Comparison of ENCODE assay signal across 16 cellular contexts in the genomic region with DNA sequence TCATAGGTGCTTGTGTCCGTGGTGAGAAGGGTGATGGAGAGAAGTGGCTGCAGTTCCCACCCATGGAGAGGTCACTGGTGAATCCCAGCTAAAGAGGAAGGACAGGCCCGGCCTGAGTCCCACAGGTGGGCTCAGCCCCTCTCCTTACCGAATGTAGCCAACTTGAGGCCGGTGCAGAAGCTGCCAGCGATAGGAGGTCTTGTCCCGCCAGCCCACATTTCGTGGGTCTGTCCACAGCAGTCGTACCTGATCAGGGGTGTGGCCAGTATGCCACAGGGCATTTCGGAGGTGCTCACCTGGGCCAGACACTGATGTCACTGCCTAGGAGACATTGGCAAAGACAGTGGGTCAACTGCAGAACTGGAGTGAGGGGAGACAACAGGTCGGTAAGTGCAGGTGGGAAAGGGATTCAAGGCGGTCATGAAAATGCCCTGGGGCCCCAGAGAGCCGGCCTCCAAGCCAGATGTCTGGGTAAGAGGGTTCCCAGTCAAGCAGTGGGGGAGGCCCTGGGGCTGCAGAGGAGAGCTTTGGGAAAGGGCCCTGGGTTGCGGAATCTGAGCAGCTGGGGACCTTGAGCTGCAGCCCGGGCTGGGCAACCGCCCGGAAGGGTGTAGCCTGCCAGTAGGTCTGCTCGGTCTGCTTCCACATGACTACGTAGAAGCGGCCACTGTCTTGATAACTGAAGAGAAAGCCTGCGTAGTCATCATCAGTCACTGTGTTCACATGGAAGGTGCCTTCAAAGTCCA. TPM values are rescaled to one million over a fixed set of nuclear protein-coding genes. Genes with fewer than 3 reads are reported as not detected.
DNase-seq lines count a peak whose midpoint lies in the region; ATAC-seq, FAIRE-seq and TF ChIP-seq lines count a peak whose summit lies in the region.
"Had no signal": no experiment of that assay in that cellular context is flagged by ENCODE, and none has a peak within 500 bp of the region (broad histone marks: within the 10 kb centered on the region; RNA-seq: fewer than 3 reads in every experiment).

No MANE protein-coding gene starts in this region.

- H3K27ac ChIP-seq in astrocyte (ENCODE audit: low read depth, low read length) (no peak overlapping the region), iPS-18a (ENCODE audit: low read length) (peak overlapping the region; percentile 88), psoas muscle (peak overlapping the region; percentile 71)
- H3K27ac ChIP-seq: C4-2B had no signal

- ATAC-seq in psoas muscle (peak; percentile 63 to 76 (median 71)), SK-N-SH treated with all-trans-retinoic acid at 6 μM for 48 hours (no peak)
- ATAC-seq: GM12878 had no signal

- peak overlapping the region; percentile 87 for H3K27ac Mint-ChIP-seq in astrocyte (ENCODE audit: unreplicated experiment)
- H3K27ac Mint-ChIP-seq: activated CD4-positive, alpha-beta T cell treated with anti-CD3 and anti-CD28 coated beads, Interleukin-2, amount 10 ng/mL, durations not matched to agents 7 days and 5 days had no signal

- peaks cover 2% of the 10 kb centered on the region for H3K9me3 Mint-ChIP-seq in astrocyte (ENCODE audit: unreplicated experiment)
- H3K9me3 Mint-ChIP-seq: activated CD4-positive, alpha-beta T cell treated with anti-CD3 and anti-CD28 coated beads, Interleukin-2, amount 10 ng/mL, durations not matched to agents 7 days and 5 days had no signal

- no peaks in the 10 kb centered on the region for H3K9me3 ChIP-seq in HAP-1
- H3K9me3 ChIP-seq in astrocyte (ENCODE audit: insufficient read depth, low read depth, low read length) = no peaks in the 10 kb centered on the region
- no peaks in the 10 kb centered on the region for H3K9me3 ChIP-seq in iPS-18a (ENCODE audit: control insufficient read depth, low read depth, low read length)
- H3K9me3 ChIP-seq in psoas muscle = no peaks in the 10 kb centered on the region
- H3K9me3 ChIP-seq: tibial nerve had no signal

- no peak for FAIRE-seq in astrocyte (lab: Jason Lieb, UNC)
- FAIRE-seq: GM12878 had no signal

- H3K4me2 ChIP-seq in astrocyte (ENCODE audit: low read length) = peak overlapping the region; percentile 94

- peaks cover 22% of the 10 kb centered on the region for H4K20me1 ChIP-seq in astrocyte (ENCODE audit: insufficient read depth, low read length)

- H3K4me1 Mint-ChIP-seq in astrocyte (ENCODE audit: low read depth, unreplicated experiment) = peaks cover 20% of the 10 kb centered on the region

- H3K27me3 ChIP-seq in HAP-1 (ENCODE audit: low read depth) (no peaks in the 10 kb centered on the region), astrocyte (ENCODE audit: insufficient read depth, low read length) (no peaks in the 10 kb centered on the region), iPS-18a (ENCODE audit: control insufficient read depth, insufficient read depth, low read length) (no peaks in the 10 kb centered on the region), psoas muscle (ENCODE audit: insufficient read depth in 3 of 3, low read length in 2 of 3) (no peaks in the 10 kb centered on the region)
- H3K27me3 ChIP-seq: tibial nerve had no signal

- H3K4me3 Mint-ChIP-seq in astrocyte (ENCODE audit: unreplicated experiment) = peak overlapping the region; percentile 73
- H3K4me3 Mint-ChIP-seq: activated CD4-positive, alpha-beta T cell treated with anti-CD3 and anti-CD28 coated beads, Interleukin-2, amount 10 ng/mL, durations not matched to agents 7 days and 5 days had no signal

- in situ Hi-C loops in HAP-1 (cut with MboI; ENCODE audit: low sequenced_read_pairs) = no loop called here

- H3K4me3 ChIP-seq in HAP-1 (peak overlapping the region; percentile 49), astrocyte (ENCODE audit: insufficient read depth, low read depth, low read length) (no peak overlapping the region), iPS-18a (ENCODE audit: low read length) (peak overlapping the region; percentile 99), psoas muscle (no peak overlapping the region)
- H3K4me3 ChIP-seq: GM12878 had no signal

- H3K36me3 ChIP-seq in HAP-1 (replicated peaks) (peaks cover 56% of the 10 kb centered on the region), astrocyte (ENCODE audit: insufficient read depth, low read length) (peaks cover 5% of the 10 kb centered on the region), iPS-18a (ENCODE audit: control insufficient read depth, low read depth, low read length) (peaks cover 55% of the 10 kb centered on the region), psoas muscle (ENCODE audit: insufficient read depth in 1 of 2, low read depth in 1 of 2) (no peaks in the 10 kb centered on the region)

- no peak for DNase-seq in HAP-1 (ENCODE audit: low spot score in 2 of 2)
- no peak for DNase-seq in astrocyte (ENCODE audit: low read depth)
- peak; percentile 70 to 86 for DNase-seq in psoas muscle
- DNase-seq in H4 (ENCODE audit: low spot score) = no peak
- no peak for DNase-seq in NCI-H1930 (lab: John Stamatoyannopoulos, UW)
- no peak for DNase-seq in mesenteric fat pad (ENCODE audit: low spot score)
- DNase-seq: activated CD4-positive, alpha-beta T cell treated with anti-CD3 and anti-CD28 coated beads, Interleukin-2, amount 10 ng/mL, durations not matched to agents 7 days and 5 days; activated T-cell treated with anti-CD3 and anti-CD28 coated beads, Interleukin-2, amount 50 U/mL, for 1 hour; cortex of kidney; NCI-H2107; NCI-H774 had no signal

- H3K27me3 Mint-ChIP-seq in astrocyte (ENCODE audit: low read depth, unreplicated experiment) = no peaks in the 10 kb centered on the region
- H3K27me3 Mint-ChIP-seq: activated CD4-positive, alpha-beta T cell treated with anti-CD3 and anti-CD28 coated beads, Interleukin-2, amount 10 ng/mL, durations not matched to agents 7 days and 5 days had no signal

- intact Hi-C loops in psoas muscle (cut with DNase I) = no loop called here

- H3K9ac ChIP-seq in astrocyte (ENCODE audit: low read length) (no peak overlapping the region), iPS-18a (ENCODE audit: low read length) (peak overlapping the region; percentile 99)

- H2AFZ ChIP-seq in astrocyte (ENCODE audit: low read depth, low read length) = no peak overlapping the region

- WGBS in psoas muscle, 3 donors = 60 to 74% (median 67%) methylated on average over 20 of the region's 20 CpGs

- TF ChIP-seq CTCF in astrocyte (IDR thresholded peaks at IDR 0.05; ENCODE audit: insufficient read depth, low read depth, low read length) (no peak), psoas muscle (IDR thresholded peaks at IDR 0.05) (no peak)

- H3K4me1 ChIP-seq in HAP-1 (peaks cover 22% of the 10 kb centered on the region), astrocyte (ENCODE audit: insufficient read depth, low read length) (peaks cover 30% of the 10 kb centered on the region), iPS-18a (ENCODE audit: control insufficient read depth, low read depth, low read length) (peaks cover 17% of the 10 kb centered on the region), psoas muscle (peaks cover 21% of the 10 kb centered on the region)

- peaks cover 18% of the 10 kb centered on the region for H3K79me2 ChIP-seq in astrocyte (ENCODE audit: insufficient read depth, low read length)

- H3K36me3 Mint-ChIP-seq in astrocyte (ENCODE audit: low read depth, unreplicated experiment) = peaks cover 28% of the 10 kb centered on the region

TF ChIP-seq in SK-N-SH treated with all-trans-retinoic acid at 6 μM for 48 hours, 23 proteins besides CTCF, POLR2A, EP300 and RAD21 (continues in another document):
- TF ChIP-seq, protein P1, sequence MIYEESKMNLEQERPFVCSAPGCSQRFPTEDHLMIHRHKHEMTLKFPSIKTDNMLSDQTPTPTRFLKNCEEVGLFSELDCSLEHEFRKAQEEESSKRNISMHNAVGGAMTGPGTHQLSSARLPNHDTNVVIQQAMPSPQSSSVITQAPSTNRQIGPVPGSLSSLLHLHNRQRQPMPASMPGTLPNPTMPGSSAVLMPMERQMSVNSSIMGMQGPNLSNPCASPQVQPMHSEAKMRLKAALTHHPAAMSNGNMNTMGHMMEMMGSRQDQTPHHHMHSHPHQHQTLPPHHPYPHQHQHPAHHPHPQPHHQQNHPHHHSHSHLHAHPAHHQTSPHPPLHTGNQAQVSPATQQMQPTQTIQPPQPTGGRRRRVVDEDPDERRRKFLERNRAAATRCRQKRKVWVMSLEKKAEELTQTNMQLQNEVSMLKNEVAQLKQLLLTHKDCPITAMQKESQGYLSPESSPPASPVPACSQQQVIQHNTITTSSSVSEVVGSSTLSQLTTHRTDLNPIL (CRISPR knock-in tag; IDR thresholded peaks at IDR 0.05; ENCODE audit: low read depth) = no peak
- TF ChIP-seq BACH2 (CRISPR knock-in tag; IDR thresholded peaks at IDR 0.05; ENCODE audit: borderline replicate concordance) (no peak), PPARA (CRISPR knock-in tag; IDR thresholded peaks at IDR 0.05; ENCODE audit: borderline replicate concordance) (no peak)

RNA-seq across cellular contexts. Expression of a gene that starts 10.6 kb away (rescaled TPM):
- total RNA-seq in astrocyte (153 and 162 TPM in 2 replicates), psoas muscle (1 to 10 TPM; 3.1 to 8.1 (median 4.5) TPM), mesenteric fat pad (17.9 TPM)
- 1 to 10 TPM; 2.8 to 3.5 (median 2.8) TPM for polyA plus RNA-seq in psoas muscle
- 2.8 and 3.9 TPM in 2 replicates for total RNA-seq in H4 (2014; rRNA removed; shearing (Covaris generic))

RNA-seq across cellular contexts. Expression of a gene that starts 11.4 kb away (rescaled TPM):
- total RNA-seq in astrocyte (39.8 and 41.8 TPM in 2 replicates), psoas muscle (10 to 100 TPM in 3 of 4 donors, 1 to 10 TPM in 1; 8.1 to 17.7 (median 14.0) TPM), mesenteric fat pad (40.0 TPM)
- 10 to 100 TPM; 25.8 to 47.1 (median 27.4) TPM for polyA plus RNA-seq in psoas muscle
- 79.5 and 82.1 TPM in 2 replicates for total RNA-seq in H4 (2014; rRNA removed; shearing (Covaris generic))

RNA-seq across cellular contexts. Expression of a gene that starts 23.4 kb away (rescaled TPM):
- total RNA-seq in astrocyte (13.2 and 13.6 TPM in 2 replicates), psoas muscle (under 1 TPM in 2 of 4 donors, not detected in 2; 0.15 to 0.16 TPM), mesenteric fat pad (0.22 TPM)
- under 1 TPM in 2 of 3 donors, not detected in 1; 0.03 TPM for polyA plus RNA-seq in psoas muscle
- 0.37 and 1.1 TPM in 2 replicates for total RNA-seq in H4 (2014; rRNA removed; shearing (Covaris generic))

RNA-seq across cellular contexts. Expression of a gene that starts 24.0 kb away (rescaled TPM):
- total RNA-seq in astrocyte (161 TPM in 2 replicates), psoas muscle (100 to 1,000 TPM; 115 to 152 (median 118) TPM), mesenteric fat pad (155 TPM)
- 100 to 1,000 TPM; 137 to 171 (median 149) TPM for polyA plus RNA-seq in psoas muscle
- total RNA-seq in H4 (2014; rRNA removed; shearing (Covaris generic)) = 128 and 140 TPM in 2 replicates

RNA-seq across cellular contexts. Expression of a gene that starts 56.7 kb away (rescaled TPM):
- total RNA-seq in astrocyte = 31.0 and 36.2 TPM in 2 replicates
- 10 to 100 TPM; 47.0 to 54.5 (median 50.0) TPM for total RNA-seq in psoas muscle
- 100 to 1,000 TPM; 110 to 123 (median 122) TPM for polyA plus RNA-seq in psoas muscle
- 53.2 and 72.4 TPM in 2 replicates for total RNA-seq in H4 (2014; rRNA removed; shearing (Covaris generic))
- 76.2 TPM for total RNA-seq in mesenteric fat pad

Comparison
In these comparisons a context has a peak if more than half of its experiments do, and no peak if none do; other contexts are left out.
1. DNase-seq: peak in psoas muscle (2 of 2); none in HAP-1 (0 of 2), astrocyte (single experiment), H4 (single experiment), NCI-H1930 (0 of 2) and mesenteric fat pad (single experiment).
2. H3K4me3 ChIP-seq: peak in HAP-1 (single experiment) and iPS-18a (single experiment); none in astrocyte (single experiment) and psoas muscle (single experiment).